In the genomic region with DNA sequence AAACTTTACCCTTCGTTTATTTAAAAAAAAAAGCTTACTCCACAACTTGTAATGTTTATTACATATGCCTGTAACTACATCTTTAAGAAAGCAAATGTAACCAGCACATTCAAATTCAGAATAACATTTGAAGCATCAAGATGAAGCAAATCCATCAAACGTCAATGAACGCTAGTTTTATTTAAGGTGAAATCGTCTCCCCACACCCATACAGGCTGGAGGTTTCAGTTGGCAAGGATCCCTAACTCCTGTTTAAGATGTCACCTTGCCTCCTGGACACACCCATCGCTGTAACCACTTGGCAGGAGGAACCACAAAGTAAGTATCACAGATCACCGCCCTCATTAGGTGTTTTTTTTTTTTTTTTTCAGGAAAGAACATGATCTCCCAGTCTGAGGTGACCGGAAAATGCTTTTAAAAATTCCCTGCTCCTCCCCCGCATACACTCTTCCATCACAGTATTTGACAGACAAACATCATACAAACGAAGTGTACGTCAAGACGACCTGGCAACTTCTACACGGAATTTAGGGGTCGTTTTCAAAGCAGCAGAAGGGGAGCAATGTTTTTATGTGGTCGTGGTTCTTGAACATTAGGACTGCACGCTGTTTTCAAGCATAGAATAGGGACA, we compare ENCODE assay signal across 8 cellular contexts. TPM values are rescaled to one million over a fixed set of nuclear protein-coding genes. Genes with fewer than 3 reads are reported as not detected.
A peak's percentile ranks its signal among the peaks of the same experiment; 100 is the strongest.
DNase-seq lines count a peak whose midpoint lies in the region; ATAC-seq and TF ChIP-seq lines count a peak whose summit lies in the region.

No MANE protein-coding gene starts in this region.

- peak; percentile 25 for DNase-seq in NCI-H345 (lab: John Stamatoyannopoulos, UW)
- DNase-seq in NCI-H345 treated with DMSO at 0.1 percent for 48 hours (lab: John Stamatoyannopoulos, UW; ENCODE audit: unreplicated experiment) = no peak
- peak; percentile 75 for DNase-seq in MM.1S
- no peak for DNase-seq in esophagus muscularis mucosa (ENCODE audit: extremely low spot score)
- DNase-seq in GOT3 (lab: John Stamatoyannopoulos, UW) = no peak

- H3K9me2 ChIP-seq in MM.1S (replicated peaks; ENCODE audit: insufficient read depth, low read length) = no peaks in the 10 kb centered on the region
- no peaks in the 10 kb centered on the region for H3K9me2 ChIP-seq in neural cell (ENCODE audit: insufficient read depth, low read length)

- H3K9ac ChIP-seq in MM.1S (ENCODE audit: low read length) (peak overlapping the region; percentile 87), neural cell (ENCODE audit: low read length) (peak overlapping the region; percentile 99)

- TF ChIP-seq EP300 in esophagus muscularis mucosa (IDR thresholded peaks at IDR 0.05) = no peak
- no peak for TF ChIP-seq EP300 in neural cell (conservative IDR thresholded peaks at IDR 0.05; ENCODE audit: poor library complexity, severe bottlenecking)

- TF ChIP-seq POLR2A in esophagus muscularis mucosa (IDR thresholded peaks at IDR 0.05; ENCODE audit: low read depth) = no peak

- H3K4me3 ChIP-seq in MM.1S (ENCODE audit: low read length) = peak overlapping the region; percentile 92
- peak overlapping the region; percentile 78 to 95 (median 84) for H3K4me3 ChIP-seq in esophagus muscularis mucosa
- peak overlapping the region; percentile 76 for H3K4me3 ChIP-seq in neural cell (ENCODE audit: low read length)

- H3K9me3 ChIP-seq in MM.1S (replicated peaks; ENCODE audit: insufficient read depth, low read length) (no peaks in the 10 kb centered on the region), esophagus muscularis mucosa (no peaks in the 10 kb centered on the region), neural cell (ENCODE audit: low read length) (no peaks in the 10 kb centered on the region)

- ATAC-seq in GM21717 (IDR thresholded peaks at IDR 0.05; ENCODE audit: unreplicated experiment) = no peak

- H3K4me2 ChIP-seq in MM.1S (ENCODE audit: low read depth, low read length) = peak overlapping the region; percentile 67
- peak overlapping the region; percentile 91 for H3K4me2 ChIP-seq in neural cell (ENCODE audit: low read length)

- under 1% methylated on average over 15 of the region's 15 CpGs for WGBS in esophagus muscularis mucosa

- no peak for TF ChIP-seq RAD21 in neural cell (conservative IDR thresholded peaks at IDR 0.05)

- H3K4me1 ChIP-seq in MM.1S (ENCODE audit: low read length) = peaks cover 51% of the 10 kb centered on the region
- H3K4me1 ChIP-seq in esophagus muscularis mucosa = peaks cover 47 to 50% (median 49%) of the 10 kb centered on the region in 4 donors

- no peak for TF ChIP-seq CTCF in MM.1S (IDR thresholded peaks at IDR 0.05; ENCODE audit: low read length)
- no peak for TF ChIP-seq CTCF in VCaP (conservative IDR thresholded peaks at IDR 0.05)
- no peak for TF ChIP-seq CTCF in esophagus muscularis mucosa (IDR thresholded peaks at IDR 0.05)
- no peak for TF ChIP-seq CTCF in neural cell (IDR thresholded peaks at IDR 0.05; ENCODE audit: poor library complexity, severe bottlenecking)

- H3K36me3 ChIP-seq in MM.1S (replicated peaks; ENCODE audit: insufficient read depth, low read length) = peaks cover 5% of the 10 kb centered on the region; the same call in 1 of the 2 replicates
- H3K36me3 ChIP-seq in esophagus muscularis mucosa = peaks cover 0 to 8% (median 3%) of the 10 kb centered on the region in 4 donors
- H3K36me3 ChIP-seq in neural cell (ENCODE audit: insufficient read depth, low read length) = no peaks in the 10 kb centered on the region

- H3K79me2 ChIP-seq in MM.1S (ENCODE audit: low read length) = peaks cover 63% of the 10 kb centered on the region
- peaks cover 55% of the 10 kb centered on the region for H3K79me2 ChIP-seq in neural cell (replicated peaks; ENCODE audit: insufficient read depth, low read length)

- H3K27me3 ChIP-seq in MM.1S (replicated peaks; ENCODE audit: insufficient read depth, low read length) = no peaks in the 10 kb centered on the region
- H3K27me3 ChIP-seq in esophagus muscularis mucosa = no peaks in the 10 kb centered on the region
- no peaks in the 10 kb centered on the region for H3K27me3 ChIP-seq in neural cell (ENCODE audit: insufficient read depth, low read depth, low read length)

- H3K27ac ChIP-seq in MM.1S (ENCODE audit: low read length) = peak overlapping the region; percentile 76
- H3K27ac ChIP-seq in VCaP = peak overlapping the region; percentile 95
- H3K27ac ChIP-seq in esophagus muscularis mucosa (replicated peaks in 1 of 4) = peak overlapping the region; percentile 97 to 100 (median 99)
- peak overlapping the region; percentile 99 for H3K27ac ChIP-seq in neural cell (ENCODE audit: low read length)

- H2AFZ ChIP-seq in MM.1S (ENCODE audit: low read length) = no peak overlapping the region
- H2AFZ ChIP-seq in neural cell (ENCODE audit: low read depth, low read length) = no peak overlapping the region

- H4K20me1 ChIP-seq in MM.1S (ENCODE audit: insufficient read depth, low read length) (peaks cover 53% of the 10 kb centered on the region), neural cell (ENCODE audit: insufficient read depth) (peaks cover 52% of the 10 kb centered on the region)

- peaks cover 33% of the 10 kb centered on the region for H3F3A ChIP-seq in MM.1S (ENCODE audit: insufficient read depth, low read length)
- peaks cover 7% of the 10 kb centered on the region for H3F3A ChIP-seq in neural cell (ENCODE audit: insufficient read depth, low read length, poor library complexity, severe bottlenecking)

- intact Hi-C loops in esophagus muscularis mucosa (cut with DNase I) = loop anchor here (5.0 kb wide), 1 partner anchor 158 kb away; no protein-coding TSS in a partner anchor

TF ChIP-seq in neural cell, 6 proteins besides CTCF, POLR2A, EP300 and RAD21:
- TF ChIP-seq EZH2 (IDR thresholded peaks at IDR 0.05; ENCODE audit: borderline replicate concordance, insufficient read depth, low read length, poor library complexity, severe bottlenecking) (no peak), MXI1 (conservative IDR thresholded peaks at IDR 0.05; ENCODE audit: poor library complexity, severe bottlenecking) (peak; percentile 9), POLR2AphosphoS5 (IDR thresholded peaks at IDR 0.05) (peak; percentile 31)
- TF ChIP-seq, protein P1, sequence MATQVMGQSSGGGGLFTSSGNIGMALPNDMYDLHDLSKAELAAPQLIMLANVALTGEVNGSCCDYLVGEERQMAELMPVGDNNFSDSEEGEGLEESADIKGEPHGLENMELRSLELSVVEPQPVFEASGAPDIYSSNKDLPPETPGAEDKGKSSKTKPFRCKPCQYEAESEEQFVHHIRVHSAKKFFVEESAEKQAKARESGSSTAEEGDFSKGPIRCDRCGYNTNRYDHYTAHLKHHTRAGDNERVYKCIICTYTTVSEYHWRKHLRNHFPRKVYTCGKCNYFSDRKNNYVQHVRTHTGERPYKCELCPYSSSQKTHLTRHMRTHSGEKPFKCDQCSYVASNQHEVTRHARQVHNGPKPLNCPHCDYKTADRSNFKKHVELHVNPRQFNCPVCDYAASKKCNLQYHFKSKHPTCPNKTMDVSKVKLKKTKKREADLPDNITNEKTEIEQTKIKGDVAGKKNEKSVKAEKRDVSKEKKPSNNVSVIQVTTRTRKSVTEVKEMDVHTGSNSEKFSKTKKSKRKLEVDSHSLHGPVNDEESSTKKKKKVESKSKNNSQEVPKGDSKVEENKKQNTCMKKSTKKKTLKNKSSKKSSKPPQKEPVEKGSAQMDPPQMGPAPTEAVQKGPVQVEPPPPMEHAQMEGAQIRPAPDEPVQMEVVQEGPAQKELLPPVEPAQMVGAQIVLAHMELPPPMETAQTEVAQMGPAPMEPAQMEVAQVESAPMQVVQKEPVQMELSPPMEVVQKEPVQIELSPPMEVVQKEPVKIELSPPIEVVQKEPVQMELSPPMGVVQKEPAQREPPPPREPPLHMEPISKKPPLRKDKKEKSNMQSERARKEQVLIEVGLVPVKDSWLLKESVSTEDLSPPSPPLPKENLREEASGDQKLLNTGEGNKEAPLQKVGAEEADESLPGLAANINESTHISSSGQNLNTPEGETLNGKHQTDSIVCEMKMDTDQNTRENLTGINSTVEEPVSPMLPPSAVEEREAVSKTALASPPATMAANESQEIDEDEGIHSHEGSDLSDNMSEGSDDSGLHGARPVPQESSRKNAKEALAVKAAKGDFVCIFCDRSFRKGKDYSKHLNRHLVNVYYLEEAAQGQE (IDR thresholded peaks at IDR 0.05; ENCODE audit: borderline replicate concordance) = no peak
TF ChIP-seq in neural cell: peak in this region for 2.

RNA-seq across cellular contexts. Expression of gene CALM2, which starts 1.5 kb away (rescaled TPM):
- total RNA-seq in esophagus muscularis mucosa = 1,000 to 10,000 TPM in 1 of 4 donors, 100 to 1,000 TPM in 3; 583 to 1,083 (median 785) TPM
- polyA plus RNA-seq in neural cell = 2,754 and 3,027 TPM in 2 replicates
- 581 and 749 TPM in 2 replicates for polyA minus RNA-seq in neural cell

RNA-seq across cellular contexts. Expression of gene STPG4, which starts 19.7 kb away (rescaled TPM):
- total RNA-seq in esophagus muscularis mucosa = not detected
- 0.98 TPM in 1 of 2 replicates, not detected in the other for polyA plus RNA-seq in neural cell
- polyA minus RNA-seq in neural cell = 1.5 and 1.7 TPM in 2 replicates

Comparison
In these comparisons a context has a peak if more than half of its experiments do, and no peak if none do; other contexts are left out.
1. DNase-seq: peak in NCI-H345 (single experiment) and MM.1S (single experiment); none in NCI-H345 treated with DMSO at 0.1 percent for 48 hours (single experiment), esophagus muscularis mucosa (single experiment) and GOT3 (single experiment).
2. Peak in every context shown above with its lines, with median percentiles within 50 percentile points of each other: H3K27ac ChIP-seq and H3K4me3 ChIP-seq.